8 cellular contexts compared by ENCODE assay signal in genomic region chr5:39217365-39218281, GRCh38. TPM values are rescaled to one million over a fixed set of nuclear protein-coding genes. Genes with fewer than 3 reads are reported as not detected.
DNase-seq lines count a peak whose midpoint lies in the region; ATAC-seq and TF ChIP-seq lines count a peak whose summit lies in the region.

No MANE protein-coding gene starts in this region.

- no peaks in the 10 kb centered on the region for H3K27me3 ChIP-seq in aorta (ENCODE audit: control insufficient read depth in 1 of 2, insufficient read depth in 2 of 2, low read length in 1 of 2)

- no peak overlapping the region for H3K27ac ChIP-seq in aorta (ENCODE audit: low read depth in 1 of 2, low read length in 2 of 2)

- no peaks in the 10 kb centered on the region for H3K36me3 ChIP-seq in aorta (ENCODE audit: control insufficient read depth in 1 of 2, insufficient read depth in 2 of 2, low read length in 1 of 2)

- H3K4me1 ChIP-seq in aorta (ENCODE audit: control insufficient read depth in 1 of 2, insufficient read depth in 2 of 2, low read length in 2 of 2), result no peaks in the 10 kb centered on the region

- peak overlapping the region; percentile 85 for H3K4me3 Mint-ChIP-seq in activated naive CD8-positive, alpha-beta T cell

- POLR2A ChIA-PET in GM10248 (lab: Yijun Ruan, JAX), result no interaction called here
- POLR2A ChIA-PET in HEK293T (lab: Yijun Ruan, JAX), result no interaction called here

- intact Hi-C loops in head of caudate nucleus (cut with DNase I), result loop anchor here (10.0 kb wide), 1 partner anchor 357 kb away; no protein-coding TSS in a partner anchor
- intact Hi-C loops in aorta (cut with DNase I), result loop anchor here (2.0 to 5.0 kb wide), 3 partner anchors 160 to 355 kb away; no protein-coding TSS in a partner anchor

- H3K36me3 Mint-ChIP-seq in activated naive CD8-positive, alpha-beta T cell, result peaks cover under 1% of the 10 kb centered on the region

- peaks cover 1% of the 10 kb centered on the region for H3K9me3 Mint-ChIP-seq in activated naive CD8-positive, alpha-beta T cell (ENCODE audit: low read depth)

- DNase-seq in GM10248 (ENCODE audit: extremely low spot score) (peak; percentile 65), HEK293T (ENCODE audit: extremely low spot score) (peak; percentile 75), NCI-H1092 (lab: John Stamatoyannopoulos, UW) (peak; percentile 37), SKM-1 treated with dmso at 0.1 percent for 144 hours (lab: John Stamatoyannopoulos, UW; ENCODE audit: unreplicated experiment) (peak; percentile 86), head of caudate nucleus (peak; percentile 35 to 88 (median 72)), pons (ENCODE audit: low spot score) (peak; percentile 83), aorta (peak; percentile 79 to 81)

- H3K27me3 Mint-ChIP-seq in activated naive CD8-positive, alpha-beta T cell, result no peaks in the 10 kb centered on the region

- H3K9me3 ChIP-seq in aorta (ENCODE audit: control insufficient read depth, low read length), result no peaks in the 10 kb centered on the region

- H3K4me3 ChIP-seq in aorta (ENCODE audit: low read length in 2 of 2), result no peak overlapping the region

- ATAC-seq in aorta (ENCODE audit: low FRiP score), result peak; percentile 91

- peak; percentile 95 for TF ChIP-seq CTCF in GM10248 (IDR thresholded peaks at IDR 0.05; ENCODE audit: control extremely low read depth, extremely low read depth, low read depth, missing control alignments)

- CTCF ChIA-PET in GM10248 (lab: Yijun Ruan, JAX), result interaction anchor here (0.6 to 4.6 kb wide), 53 partner anchors 8 to 776 kb away, joined by 3 to 106 read pairs (median 6); no protein-coding TSS in a partner anchor
- CTCF ChIA-PET in HEK293T (lab: Yijun Ruan, JAX), result interaction anchor here (0.5 to 2.1 kb wide), 20 partner anchors 9 to 797 kb away, joined by 3 to 15 read pairs (median 4); no protein-coding TSS in a partner anchor

- H3K27ac Mint-ChIP-seq in activated naive CD8-positive, alpha-beta T cell, result peak overlapping the region; percentile 94

- peaks cover 68% of the 10 kb centered on the region for H3K4me1 Mint-ChIP-seq in activated naive CD8-positive, alpha-beta T cell (ENCODE audit: low read depth)

- WGBS in aorta, 2 donors, result 63 to 65% methylated on average over 16 of the region's 16 CpGs

TF ChIP-seq in HEK293T, 16 proteins besides CTCF, POLR2A, EP300 and RAD21:
- no peak for TF ChIP-seq HDGF (IDR thresholded peaks at IDR 0.05; ENCODE audit: borderline replicate concordance)
- no peak for TF ChIP-seq NFRKB (IDR thresholded peaks at IDR 0.05)
- no peak for TF ChIP-seq FOXM1 (IDR thresholded peaks at IDR 0.05; ENCODE audit: borderline replicate concordance)
- no peak for TF ChIP-seq TARDBP (IDR thresholded peaks at IDR 0.05)
- TF ChIP-seq L3MBTL2 (conservative IDR thresholded peaks at IDR 0.05), result no peak
- TF ChIP-seq SP1 (IDR thresholded peaks at IDR 0.05), result no peak
- TF ChIP-seq FOXK2 (IDR thresholded peaks at IDR 0.05), result no peak

RNA-seq across cellular contexts. Expression of gene FYB1, which starts 1.7 kb away (rescaled TPM):
- total RNA-seq in aorta, result 10 to 100 TPM; 16.3 to 45.8 TPM
- polyA plus RNA-seq in aorta, result 10 to 100 TPM in 1 of 2 donors, under 1 TPM in 1; 0.87 to 10.3 TPM
